In genomic region chr9:120080781-120081180, GRCh38 we compare ENCODE assay signal across 21 cellular contexts.
DNase-seq lines count a peak whose midpoint lies in the region; ATAC-seq and TF ChIP-seq lines count a peak whose summit lies in the region.
"Had no signal": no experiment of that assay in that cellular context is flagged by ENCODE, and none has a peak within 500 bp of the region (broad histone marks: within the 10 kb centered on the region; RNA-seq: fewer than 3 reads in every experiment).

No MANE protein-coding gene starts in this region.

- H3K27ac Mint-ChIP-seq in progenitor cell of endocrine pancreas: peak overlapping the region; percentile 47
- H3K27ac Mint-ChIP-seq: activated naive CD8-positive, alpha-beta T cell treated with anti-CD3 and anti-CD28 coated beads, Interleukin-2, amount 10 ng/mL, durations not matched to agents 7 days and 5 days; naive thymus-derived CD4-positive, alpha-beta T cell; T-helper 2 cell treated with Interferon-gamma antibody and Interleukin-4, amounts not matched to agents 5 μg/mL and 100 μg/mL, for 36 hours had no signal

- H3K36me3 Mint-ChIP-seq in progenitor cell of endocrine pancreas (ENCODE audit: insufficient read depth): peaks cover 3% of the 10 kb centered on the region
- H3K36me3 Mint-ChIP-seq: activated naive CD8-positive, alpha-beta T cell treated with anti-CD3 and anti-CD28 coated beads, Interleukin-2, amount 10 ng/mL, durations not matched to agents 7 days and 5 days; IgD-negative memory B cell had no signal

- peaks cover 14% of the 10 kb centered on the region for H3K27me3 Mint-ChIP-seq in progenitor cell of endocrine pancreas

- DNase-seq in NCI-H128 (lab: John Stamatoyannopoulos, UW; ENCODE audit: unreplicated experiment) (peak; percentile 74), NCI-H2081 treated with DMSO at 0.1 percent for 48 hours (lab: John Stamatoyannopoulos, UW) (peak; percentile 84), NCI-H69 (lab: John Stamatoyannopoulos, UW) (peak; percentile 99), progenitor cell of endocrine pancreas (ENCODE audit: low spot score, unreplicated experiment) (no peak), NOMO-1 treated with DMSO at 0.1 percent for 48 hours (lab: John Stamatoyannopoulos, UW; ENCODE audit: unreplicated experiment) (no peak), COLO829 (ENCODE audit: low spot score) (no peak)
- DNase-seq: activated CD4-positive, alpha-beta T cell treated with anti-CD3 and anti-CD28 coated beads, Interleukin-2, amount 50 U/mL, for 48 hours; activated effector memory CD4-positive, alpha-beta T cell treated with Interleukin-2 at 50 U/mL for 16 hours; activated naive CD8-positive, alpha-beta T cell treated with anti-CD3 and anti-CD28 coated beads, Interleukin-2, amount 10 ng/mL, durations not matched to agents 7 days and 5 days; CD4-positive, alpha-beta memory T cell; heart right ventricle; mesendoderm; naive thymus-derived CD4-positive, alpha-beta T cell; RPMI8226; SK-N-SH; stimulated activated CD4-positive, alpha-beta T cell treated with anti-CD3 and anti-CD28 coated beads, Interleukin-4, amount 100 ng/mL, for 24 hours; stimulated activated naive CD8-positive, alpha-beta T cell treated with anti-CD3 and anti-CD28 coated beads, Interleukin-15, Interleukin-2, amounts not matched to agents 100 U/mL and 50 U/mL, for 24 hours had no signal

- no peak overlapping the region for H3K4me3 Mint-ChIP-seq in progenitor cell of endocrine pancreas (ENCODE audit: low read depth)
- H3K4me3 Mint-ChIP-seq: activated naive CD8-positive, alpha-beta T cell treated with anti-CD3 and anti-CD28 coated beads, Interleukin-2, amount 10 ng/mL, durations not matched to agents 7 days and 5 days; CD4-positive, alpha-beta memory T cell; IgD-negative memory B cell; naive thymus-derived CD4-positive, alpha-beta T cell; T-helper 2 cell treated with Interferon-gamma antibody and Interleukin-4, amounts not matched to agents 5 μg/mL and 100 μg/mL, for 36 hours had no signal

- peaks cover 24% of the 10 kb centered on the region for H3K4me1 Mint-ChIP-seq in progenitor cell of endocrine pancreas (ENCODE audit: low read depth)
- H3K4me1 Mint-ChIP-seq: activated naive CD8-positive, alpha-beta T cell treated with anti-CD3 and anti-CD28 coated beads, Interleukin-2, amount 10 ng/mL, durations not matched to agents 7 days and 5 days; CD4-positive, alpha-beta memory T cell; IgD-negative memory B cell; naive thymus-derived CD4-positive, alpha-beta T cell had no signal

- ATAC-seq in HG03571 (IDR thresholded peaks at IDR 0.05; ENCODE audit: unreplicated experiment): no peak
- ATAC-seq: heart right ventricle; left lobe of liver; naive thymus-derived CD4-positive, alpha-beta T cell; stimulated activated naive CD8-positive, alpha-beta T cell treated with anti-CD3 and anti-CD28 coated beads, Interleukin-15, Interleukin-2, amounts not matched to agents 100 U/mL and 50 U/mL, for 24 hours had no signal

- no peak for TF ChIP-seq CTCF in progenitor cell of endocrine pancreas (IDR thresholded peaks at IDR 0.05; ENCODE audit: unreplicated experiment)

- H3K9me3 Mint-ChIP-seq in progenitor cell of endocrine pancreas (ENCODE audit: low read depth): peaks cover 14% of the 10 kb centered on the region

Comparison
In these comparisons a context has a peak if more than half of its experiments do, and no peak if none do; other contexts are left out.
1. DNase-seq: peak in NCI-H128 (single experiment), NCI-H2081 treated with DMSO at 0.1 percent for 48 hours (single experiment) and NCI-H69 (single experiment); none in progenitor cell of endocrine pancreas (single experiment), NOMO-1 treated with DMSO at 0.1 percent for 48 hours (single experiment) and COLO829 (single experiment).